11 cellular contexts compared by ENCODE assay signal in genomic region chr5:80193421-80193820, GRCh38.
A peak's percentile ranks its signal among the peaks of the same experiment; 100 is the strongest.
DNase-seq lines count a peak whose midpoint lies in the region; ATAC-seq, FAIRE-seq and TF ChIP-seq lines count a peak whose summit lies in the region.
"Had no signal": no experiment of that assay in that cellular context is flagged by ENCODE, and none has a peak within 500 bp of the region (broad histone marks: within the 10 kb centered on the region; RNA-seq: fewer than 3 reads in every experiment).

No MANE protein-coding gene starts in this region.

- no peak overlapping the region for H2AFZ ChIP-seq in SU-DHL-6 (ENCODE audit: low read depth, low read length, severe bottlenecking)

- TF ChIP-seq CTCF in SU-DHL-6 (IDR thresholded peaks at IDR 0.05; ENCODE audit: insufficient read depth, low read length, poor library complexity, severe bottlenecking) (no peak), colonic mucosa (IDR thresholded peaks at IDR 0.05) (no peak)

- H3F3A ChIP-seq in SU-DHL-6 (ENCODE audit: insufficient read depth), result peaks cover 76% of the 10 kb centered on the region

- peaks cover 87% of the 10 kb centered on the region for H3K79me2 ChIP-seq in SU-DHL-6 (ENCODE audit: insufficient read depth, low read length)

- H3K9me3 ChIP-seq in SU-DHL-6 (ENCODE audit: insufficient read depth, low read length) (no peaks in the 10 kb centered on the region), small intestine (ENCODE audit: control insufficient read depth, low read depth) (no peaks in the 10 kb centered on the region), colonic mucosa (no peaks in the 10 kb centered on the region)
- H3K9me3 ChIP-seq: ascending aorta had no signal

- intact Hi-C loops in Right ventricle myocardium superior (cut with DNase I) (no loop called here), colonic mucosa (cut with DNase I) (no loop called here)

- H3K27ac ChIP-seq in SU-DHL-6 (ENCODE audit: low read depth, low read length) (peak overlapping the region; percentile 99), small intestine (ENCODE audit: low read depth in 1 of 2, low read length in 1 of 2) (peak overlapping the region; percentile 32 to 42), colonic mucosa (no peak overlapping the region)
- H3K27ac ChIP-seq: 22Rv1 had no signal

- ATAC-seq in Right ventricle myocardium superior (ENCODE audit: poor library complexity), result peak; percentile 15

- FAIRE-seq in small intestine (lab: Jason Lieb, UNC), result no peak
- FAIRE-seq: kidney had no signal

- H3K4me3 ChIP-seq in SU-DHL-6 (ENCODE audit: insufficient read depth, low read length, poor library complexity, severe bottlenecking) (peak overlapping the region; percentile 26), small intestine (ENCODE audit: low read depth in 1 of 2, low read length in 2 of 2) (no peak overlapping the region), colonic mucosa (no peak overlapping the region)
- H3K4me3 ChIP-seq: ascending aorta had no signal

- H3K27me3 ChIP-seq in SU-DHL-6 (ENCODE audit: low read length), result no peaks in the 10 kb centered on the region
- H3K27me3 ChIP-seq in small intestine (ENCODE audit: control insufficient read depth in 2 of 2, insufficient read depth in 2 of 2, low read length in 2 of 2), result no peaks in the 10 kb centered on the region
- no peaks in the 10 kb centered on the region for H3K27me3 ChIP-seq in colonic mucosa
- H3K27me3 ChIP-seq: ascending aorta had no signal

- H3K4me1 ChIP-seq in small intestine (ENCODE audit: control insufficient read depth in 2 of 2, insufficient read depth in 1 of 2, low read depth in 1 of 2, low read length in 1 of 2), result peaks cover 0 to 12% of the 10 kb centered on the region in 2 donors
- H3K4me1 ChIP-seq in colonic mucosa, result no peaks in the 10 kb centered on the region

- 35 to 45% (median 40%) methylated on average over 7 of the region's 7 CpGs for WGBS in small intestine, 3 donors

- H3K9me2 ChIP-seq in SU-DHL-6 (replicated peaks; ENCODE audit: insufficient read depth, low read length), result no peaks in the 10 kb centered on the region

- H4K20me1 ChIP-seq in SU-DHL-6 (ENCODE audit: low read depth, low read length), result no peaks in the 10 kb centered on the region

- H3K4me2 ChIP-seq in SU-DHL-6 (ENCODE audit: low read depth, low read length, poor library complexity, severe bottlenecking), result peak overlapping the region; percentile 98

- H3K9ac ChIP-seq in SU-DHL-6 (ENCODE audit: low read length) (peak overlapping the region; percentile 68), colonic mucosa (ENCODE audit: low read depth in 2 of 2, low read length in 2 of 2) (peak overlapping the region in 1 of 2 donors; percentile 19)

- peak; percentile 5 for DNase-seq in NCI-H1105 treated with DMSO at 0.1 percent for 48 hours (lab: John Stamatoyannopoulos, UW)
- DNase-seq in NCI-H1105 (lab: John Stamatoyannopoulos, UW), result no peak
- DNase-seq in Right ventricle myocardium superior, result no peak
- DNase-seq in small intestine, result no peak
- no peak for DNase-seq in colonic mucosa
- DNase-seq in DMS114 treated with DMSO at 0.1 percent for 48 hours (lab: John Stamatoyannopoulos, UW; ENCODE audit: unreplicated experiment), result no peak
- DNase-seq in DMS79 treated with DMSO at 0.1 percent for 48 hours (lab: John Stamatoyannopoulos, UW), result no peak
- DNase-seq: kidney had no signal

- H3K36me3 ChIP-seq in SU-DHL-6 (ENCODE audit: low read length), result peaks cover 3% of the 10 kb centered on the region; the same call in 1 of the 2 replicates
- no peaks in the 10 kb centered on the region for H3K36me3 ChIP-seq in small intestine (ENCODE audit: control insufficient read depth in 2 of 2, insufficient read depth in 2 of 2, low read length in 2 of 2)
- H3K36me3 ChIP-seq in colonic mucosa, result no peaks in the 10 kb centered on the region
- H3K36me3 ChIP-seq: ascending aorta had no signal
